Comparison of ENCODE assay signal across 12 cellular contexts in the genomic region with DNA sequence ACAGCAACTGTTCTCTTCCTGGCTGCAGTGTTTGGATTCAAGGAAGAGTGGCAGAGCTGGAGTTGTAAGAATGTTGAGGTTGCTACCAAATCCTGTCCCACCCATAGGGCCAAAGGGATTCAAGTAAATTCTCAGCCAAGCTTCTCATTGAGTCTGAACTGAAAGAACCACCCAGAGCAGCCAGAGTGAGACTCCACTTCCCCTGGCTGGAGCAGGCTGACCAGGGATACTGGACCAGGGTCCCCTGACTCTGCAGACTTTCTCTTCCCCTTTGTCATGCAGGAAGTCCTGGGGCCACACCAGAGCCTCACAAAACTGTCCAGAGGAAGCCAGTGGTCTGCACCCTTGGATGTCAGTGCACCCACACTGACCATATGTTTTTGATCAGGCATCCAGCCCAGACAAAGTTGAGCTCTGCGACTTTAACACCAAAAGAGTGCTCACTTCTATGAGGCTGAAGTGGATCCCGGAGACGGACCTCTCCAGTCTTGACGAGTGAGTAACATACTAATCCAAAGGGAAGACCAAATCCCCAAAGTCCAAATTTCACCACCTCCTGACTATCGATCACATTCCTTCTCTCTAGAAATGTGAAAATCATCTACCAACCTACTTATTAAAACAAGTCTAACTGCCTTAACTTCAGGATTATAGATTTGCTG. TPM values are rescaled to one million over a fixed set of nuclear protein-coding genes. Genes with fewer than 3 reads are reported as not detected.
DNase-seq lines count a peak whose midpoint lies in the region; ATAC-seq and TF ChIP-seq lines count a peak whose summit lies in the region.
"Had no signal": no experiment of that assay in that cellular context is flagged by ENCODE, and none has a peak within 500 bp of the region (broad histone marks: within the 10 kb centered on the region; RNA-seq: fewer than 3 reads in every experiment).

No MANE protein-coding gene starts in this region.

- intact Hi-C loops in esophagus muscularis mucosa (cut with DNase I), result loop anchor here (5.0 kb wide), 1 partner anchor 93 kb away; no protein-coding TSS in a partner anchor

- peaks cover 23 to 55% (median 51%) of the 10 kb centered on the region in 4 donors for H3K4me1 ChIP-seq in esophagus muscularis mucosa

- 46% methylated on average over 5 of the region's 5 CpGs for WGBS in esophagus muscularis mucosa

- no peaks in the 10 kb centered on the region for H3K9me3 Mint-ChIP-seq in HFFc6
- H3K9me3 Mint-ChIP-seq in mesothelial cell of epicardium, result no peaks in the 10 kb centered on the region

- no peaks in the 10 kb centered on the region for H3K27me3 ChIP-seq in esophagus muscularis mucosa

- H3K4me3 Mint-ChIP-seq in HFFc6, result peak overlapping the region; percentile 92
- H3K4me3 Mint-ChIP-seq in mesothelial cell of epicardium, result peak overlapping the region; percentile 42
- no peak overlapping the region for H3K4me3 Mint-ChIP-seq in T-helper 17 cell

- DNase-seq in AG04449 (ENCODE audit: low read depth, low spot score) (no peak), HFFc6 (peak; percentile 50), esophagus muscularis mucosa (ENCODE audit: extremely low spot score) (no peak), mesothelial cell of epicardium (ENCODE audit: low spot score in 2 of 2, unreplicated experiment in 2 of 2) (no peak), COLO668 (lab: John Stamatoyannopoulos, UW; ENCODE audit: unreplicated experiment) (no peak), T-helper 17 cell (no peak), T-helper 9 cell (no peak)
- DNase-seq: amniotic stem cell, NCI-H345, tibial artery had no signal

- TF ChIP-seq EP300 in esophagus muscularis mucosa (IDR thresholded peaks at IDR 0.05), result no peak

- TF ChIP-seq POLR2A in esophagus muscularis mucosa (IDR thresholded peaks at IDR 0.05; ENCODE audit: low read depth), result no peak

- H3K27ac ChIP-seq in esophagus muscularis mucosa (replicated peaks in 1 of 4), result peak overlapping the region in 3 of 4 donors; percentile 23 to 94 (median 91)

- H3K4me3 ChIP-seq in AG04449 (ENCODE audit: low read depth, low read length) (peak overlapping the region; percentile 4), esophagus muscularis mucosa (no peak overlapping the region)
- H3K4me3 ChIP-seq: tibial artery had no signal

- H3K9me3 ChIP-seq in esophagus muscularis mucosa, result no peaks in the 10 kb centered on the region
- H3K9me3 ChIP-seq in T-helper 17 cell (ENCODE audit: control insufficient read depth, low read length, poor library complexity, severe bottlenecking), result no peaks in the 10 kb centered on the region
- H3K9me3 ChIP-seq: tibial artery had no signal

- TF ChIP-seq CTCF in AG04449 (IDR thresholded peaks at IDR 0.05; ENCODE audit: insufficient read depth, low read length, missing control alignments), result no peak
- TF ChIP-seq CTCF in HFFc6 (IDR thresholded peaks at IDR 0.05), result no peak
- no peak for TF ChIP-seq CTCF in esophagus muscularis mucosa (IDR thresholded peaks at IDR 0.05)
- TF ChIP-seq CTCF in mesothelial cell of epicardium (IDR thresholded peaks at IDR 0.05; ENCODE audit: unreplicated experiment), result no peak

- ATAC-seq in HG02973 (IDR thresholded peaks at IDR 0.05; ENCODE audit: unreplicated experiment), result no peak
- ATAC-seq in T-helper 17 cell, result no peak
- ATAC-seq: sciatic nerve had no signal

- peaks cover 52% of the 10 kb centered on the region for H3K4me1 Mint-ChIP-seq in HFFc6 (ENCODE audit: low read depth)
- H3K4me1 Mint-ChIP-seq in mesothelial cell of epicardium, result peaks cover 51% of the 10 kb centered on the region
- H3K4me1 Mint-ChIP-seq in T-helper 17 cell, result peaks cover 7% of the 10 kb centered on the region

- H3K27ac Mint-ChIP-seq in HFFc6 (peak overlapping the region; percentile 80), mesothelial cell of epicardium (peak overlapping the region; percentile 64), T-helper 17 cell (no peak overlapping the region)

- CTCF ChIA-PET in AG04449 (lab: Yijun Ruan, JAX), result interaction anchor here (0.6 to 3.6 kb wide), 9 partner anchors 10 to 237 kb away, joined by 3 to 15 read pairs (median 5); no protein-coding TSS in a partner anchor

- POLR2A ChIA-PET in AG04449 (lab: Yijun Ruan, JAX), result interaction anchor here (1.4 kb wide), 1 partner anchor 48 kb away, joined by 3 read pairs; no protein-coding TSS in a partner anchor

- H3K36me3 ChIP-seq in esophagus muscularis mucosa, result no peaks in the 10 kb centered on the region
- H3K36me3 ChIP-seq: tibial artery had no signal

- H3K27me3 Mint-ChIP-seq in HFFc6 (ENCODE audit: insufficient read depth) (peaks cover 1% of the 10 kb centered on the region; the same call in 1 of the 2 replicates), mesothelial cell of epicardium (ENCODE audit: low read depth) (no peaks in the 10 kb centered on the region), T-helper 17 cell (peaks cover 40% of the 10 kb centered on the region)

- H3K36me3 Mint-ChIP-seq in HFFc6 (ENCODE audit: low read depth) (peaks cover 24% of the 10 kb centered on the region), mesothelial cell of epicardium (peaks cover 2% of the 10 kb centered on the region), T-helper 17 cell (ENCODE audit: low read depth) (peaks cover 2% of the 10 kb centered on the region)

RNA-seq across cellular contexts. Expression of gene NXN, which starts 4.1 kb away (rescaled TPM):
- total RNA-seq in HFFc6 (2021; fragmentation: NEBNext Ultra II Directional; extraction: Animal tissue kit (Norgen Biotek cat#: 25700)), result 10 to 100 TPM; 81.7 to 93.8 (median 92.2) TPM
- total RNA-seq in esophagus muscularis mucosa (10 to 100 TPM; 37.0 to 65.6 (median 49.8) TPM), mesothelial cell of epicardium (99.1 to 107 TPM (median 106 TPM) in 3 replicates), T-helper 17 cell (1 to 10 TPM; 3.3 to 4.4 TPM)

RNA-seq across cellular contexts. Expression of gene TIMM22, which starts 21.5 kb away (rescaled TPM):
- 10 to 100 TPM; 16.8 to 21.5 (median 18.2) TPM for total RNA-seq in HFFc6 (2021; fragmentation: NEBNext Ultra II Directional; extraction: Animal tissue kit (Norgen Biotek cat#: 25700))
- 10 to 100 TPM; 14.1 to 17.9 (median 15.8) TPM for total RNA-seq in esophagus muscularis mucosa
- total RNA-seq in mesothelial cell of epicardium, result 14.9 to 16.3 TPM (median 15.5 TPM) in 3 replicates
- 1 to 10 TPM; 7.4 to 8.3 TPM for total RNA-seq in T-helper 17 cell

Comparison
In these comparisons a context has a peak if more than half of its experiments do, and no peak if none do; other contexts are left out.
1. RNA of gene NXN, which starts 4.1 kb away (total RNA-seq): 99.1 to 107 TPM in mesothelial cell of epicardium, 81.7 to 93.8 TPM in HFFc6 and 37.0 to 65.6 TPM in esophagus muscularis mucosa; 3.3 to 4.4 TPM in T-helper 17 cell; every median in the first group is over 4 times any median in the second.